Comparison of ENCODE assay signal across 7 cellular contexts in genomic region chr14:39467889-39468524, GRCh38. TPM values are rescaled to one million over a fixed set of nuclear protein-coding genes. Genes with fewer than 3 reads are reported as not detected.
DNase-seq lines count a peak whose midpoint lies in the region; ATAC-seq, FAIRE-seq and TF ChIP-seq lines count a peak whose summit lies in the region.

No MANE protein-coding gene starts in this region.

- no peak for FAIRE-seq in K562 (lab: Jason Lieb, UNC)

- no peaks in the 10 kb centered on the region for H3K79me2 ChIP-seq in MM.1S (ENCODE audit: low read length)
- H3K79me2 ChIP-seq in K562 (ENCODE audit: control insufficient read depth, insufficient read depth, low read length): no peaks in the 10 kb centered on the region

- H3K9me3 ChIP-seq in MM.1S (replicated peaks; ENCODE audit: insufficient read depth, low read length): no peaks in the 10 kb centered on the region
- no peaks in the 10 kb centered on the region for H3K9me3 ChIP-seq in K562 (replicated peaks; ENCODE audit: control insufficient read depth, insufficient read depth, low read depth, low read length)
- H3K9me3 ChIP-seq in aorta (ENCODE audit: control insufficient read depth, low read length): no peaks in the 10 kb centered on the region

- no peaks in the 10 kb centered on the region for H3K27me3 ChIP-seq in MM.1S (replicated peaks; ENCODE audit: insufficient read depth, low read length)
- H3K27me3 ChIP-seq in K562 (ENCODE audit: control insufficient read depth in 2 of 2, insufficient read depth in 2 of 2, low read length in 2 of 2): no peaks in the 10 kb centered on the region
- no peaks in the 10 kb centered on the region for H3K27me3 ChIP-seq in aorta (ENCODE audit: control insufficient read depth in 1 of 2, insufficient read depth in 2 of 2, low read length in 1 of 2)

- no peaks in the 10 kb centered on the region for H3K9me1 ChIP-seq in K562 (ENCODE audit: control insufficient read depth, insufficient read depth, low read length)

- no peaks in the 10 kb centered on the region for H3F3A ChIP-seq in MM.1S (ENCODE audit: insufficient read depth, low read length)

- TF ChIP-seq EP300 in K562 (IDR thresholded peaks at IDR 0.05; ENCODE audit: low read length): no peak

- H3K9me2 ChIP-seq in MM.1S (replicated peaks; ENCODE audit: insufficient read depth, low read length): no peaks in the 10 kb centered on the region

- H3K27ac ChIP-seq in MM.1S (ENCODE audit: low read length): no peak overlapping the region
- no peak overlapping the region for H3K27ac ChIP-seq in K562 (ENCODE audit: extremely low read depth, low read depth, low read length)
- H3K27ac ChIP-seq in aorta (ENCODE audit: low read depth in 1 of 2, low read length in 2 of 2): no peak overlapping the region

- CTCF ChIA-PET in K562 (lab: Yijun Ruan, JAX; ENCODE audit: low intra/inter-chr PET ratio): no interaction called here

- peak in 1 of 2 experiments; percentile 58; a peak in 2 of 4 replicates for TF ChIP-seq RAD21 in K562 (CRISPR knock-in tag; conservative IDR thresholded peaks at IDR 0.05 in 1 of 2, IDR thresholded peaks at IDR 0.05 in 1 of 2)

- in situ Hi-C loops in K562 (cut with MboI): no loop called here

- no peaks in the 10 kb centered on the region for H3K4me1 ChIP-seq in MM.1S (ENCODE audit: low read length)
- no peaks in the 10 kb centered on the region; a peak in 1 of 5 replicates for H3K4me1 ChIP-seq in K562 (replicated peaks in 1 of 2; ENCODE audit: control insufficient read depth in 2 of 2, insufficient read depth in 2 of 2, low read length in 2 of 2)
- no peaks in the 10 kb centered on the region for H3K4me1 ChIP-seq in aorta (ENCODE audit: control insufficient read depth in 1 of 2, insufficient read depth in 2 of 2, low read length in 2 of 2)

- H3K9ac ChIP-seq in MM.1S (ENCODE audit: low read length) (no peak overlapping the region), K562 (ENCODE audit: insufficient read depth in 1 of 2, low read depth in 2 of 2, low read length in 2 of 2) (no peak overlapping the region)

- TF ChIP-seq CTCF in GM12872 (IDR thresholded peaks at IDR 0.05; ENCODE audit: insufficient read depth, low read depth, low read length) (peak; percentile 75), MM.1S (IDR thresholded peaks at IDR 0.05; ENCODE audit: low read length) (peak; percentile 47), K562 (IDR thresholded peaks at IDR 0.05 in 2 of 3, conservative IDR thresholded peaks at IDR 0.05 in 1 of 3; ENCODE audit: insufficient read depth in 2 of 3, low read depth in 1 of 3, low read length in 3 of 3) (peak; percentile 34 to 51 (median 38); a peak in 5 of 6 replicates)

- H4K20me1 ChIP-seq in MM.1S (ENCODE audit: insufficient read depth, low read length) (no peaks in the 10 kb centered on the region), K562 (replicated peaks; ENCODE audit: control insufficient read depth, insufficient read depth, low read length) (no peaks in the 10 kb centered on the region)

- BruUV-seq in K562 (replicated peaks; lab: Mats Ljungman, UMichigan): no TSS peak

- H3K4me2 ChIP-seq in MM.1S (ENCODE audit: low read depth, low read length) (no peak overlapping the region), K562 (ENCODE audit: insufficient read depth, low read length) (no peak overlapping the region)

- intact Hi-C loops in K562 (cut with micrococcal nuclease) (no loop called here), aorta (cut with DNase I) (no loop called here)

- DNase-seq in MM.1S (peak; percentile 28), K562 (ENCODE audit: extremely low read depth in 1 of 4, low spot score in 3 of 4) (peak in 1 of 4 experiments; percentile 41), aorta (no peak), hippocampal formation (lab: John Stamatoyannopoulos, UW) (no peak)
- peak; percentile 2 for DNase-seq in stimulated activated CD4-positive, alpha-beta T cell treated with anti-CD3 and anti-CD28 coated beads, Interleukin-4, amount 100 ng/mL, for 1 hour

- H2AFZ ChIP-seq in MM.1S (ENCODE audit: low read length) (no peak overlapping the region), K562 (ENCODE audit: low read depth, low read length) (no peak overlapping the region)

- POLR2A ChIA-PET in K562 (lab: Yijun Ruan, JAX): no interaction called here

- peak; percentile 67 for ATAC-seq in GM21526 (IDR thresholded peaks at IDR 0.05; ENCODE audit: low FRiP score, unreplicated experiment)
- peak; percentile 71 for ATAC-seq in K562
- ATAC-seq in aorta (ENCODE audit: low FRiP score): no peak

- H3K36me3 ChIP-seq in MM.1S (replicated peaks; ENCODE audit: insufficient read depth, low read length): no peaks in the 10 kb centered on the region
- H3K36me3 ChIP-seq in K562 (ENCODE audit: control insufficient read depth, insufficient read depth, low read length): no peaks in the 10 kb centered on the region
- H3K36me3 ChIP-seq in aorta (ENCODE audit: control insufficient read depth in 1 of 2, insufficient read depth in 2 of 2, low read length in 1 of 2): peaks cover 0 to 2% of the 10 kb centered on the region in 2 donors

- no peak for TF ChIP-seq POLR2A in K562 (conservative IDR thresholded peaks at IDR 0.05)

- WGBS in K562 (ENCODE audit: insufficient coverage, low coverage, missing lambda C conversion rate): 5% methylated on average over 7 of the region's 7 CpGs
- 77 to 86% methylated on average over 7 of the region's 7 CpGs for WGBS in aorta, 2 donors

- H3K4me3 ChIP-seq in MM.1S (ENCODE audit: low read length) (no peak overlapping the region), K562 (no peak overlapping the region), aorta (ENCODE audit: low read length in 2 of 2) (no peak overlapping the region)

TF ChIP-seq in K562, 482 proteins besides CTCF, POLR2A, EP300 and RAD21 (continues in another document):
- TF ChIP-seq, protein P1, sequence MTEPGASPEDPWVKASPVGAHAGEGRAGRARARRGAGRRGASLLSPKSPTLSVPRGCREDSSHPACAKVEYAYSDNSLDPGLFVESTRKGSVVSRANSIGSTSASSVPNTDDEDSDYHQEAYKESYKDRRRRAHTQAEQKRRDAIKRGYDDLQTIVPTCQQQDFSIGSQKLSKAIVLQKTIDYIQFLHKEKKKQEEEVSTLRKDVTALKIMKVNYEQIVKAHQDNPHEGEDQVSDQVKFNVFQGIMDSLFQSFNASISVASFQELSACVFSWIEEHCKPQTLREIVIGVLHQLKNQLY (CRISPR knock-in tag; conservative IDR thresholded peaks at IDR 0.05): no peak
- no peak for TF ChIP-seq MEF2D (tag; conservative IDR thresholded peaks at IDR 0.05; ENCODE audit: low read depth)
- TF ChIP-seq, protein P2, sequence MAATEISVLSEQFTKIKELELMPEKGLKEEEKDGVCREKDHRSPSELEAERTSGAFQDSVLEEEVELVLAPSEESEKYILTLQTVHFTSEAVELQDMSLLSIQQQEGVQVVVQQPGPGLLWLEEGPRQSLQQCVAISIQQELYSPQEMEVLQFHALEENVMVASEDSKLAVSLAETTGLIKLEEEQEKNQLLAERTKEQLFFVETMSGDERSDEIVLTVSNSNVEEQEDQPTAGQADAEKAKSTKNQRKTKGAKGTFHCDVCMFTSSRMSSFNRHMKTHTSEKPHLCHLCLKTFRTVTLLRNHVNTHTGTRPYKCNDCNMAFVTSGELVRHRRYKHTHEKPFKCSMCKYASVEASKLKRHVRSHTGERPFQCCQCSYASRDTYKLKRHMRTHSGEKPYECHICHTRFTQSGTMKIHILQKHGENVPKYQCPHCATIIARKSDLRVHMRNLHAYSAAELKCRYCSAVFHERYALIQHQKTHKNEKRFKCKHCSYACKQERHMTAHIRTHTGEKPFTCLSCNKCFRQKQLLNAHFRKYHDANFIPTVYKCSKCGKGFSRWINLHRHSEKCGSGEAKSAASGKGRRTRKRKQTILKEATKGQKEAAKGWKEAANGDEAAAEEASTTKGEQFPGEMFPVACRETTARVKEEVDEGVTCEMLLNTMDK (IDR thresholded peaks at IDR 0.05; ENCODE audit: borderline replicate concordance, insufficient read depth, low read depth, low read length, poor library complexity, severe bottlenecking): no peak
- TF ChIP-seq ZBTB1 (CRISPR knock-in tag; IDR thresholded peaks at IDR 0.05; ENCODE audit: borderline replicate concordance, low read depth): no peak
- TF ChIP-seq CREB1 (IDR thresholded peaks at IDR 0.05): no peak
- no peak for TF ChIP-seq CREB1 (CRISPR knock-in tag; IDR thresholded peaks at IDR 0.05)
- no peak for TF ChIP-seq ZNF699 (CRISPR knock-in tag; IDR thresholded peaks at IDR 0.05; ENCODE audit: insufficient replicate concordance)
- TF ChIP-seq ZNF76 (CRISPR knock-in tag; IDR thresholded peaks at IDR 0.05; ENCODE audit: borderline replicate concordance): no peak
- no peak for TF ChIP-seq GTF2A2 (tag; IDR thresholded peaks at IDR 0.05)
- TF ChIP-seq CXXC5 (CRISPR knock-in tag; IDR thresholded peaks at IDR 0.05): no peak

RNA-seq across cellular contexts. Expression of gene FBXO33, which starts 35.8 kb away (rescaled TPM):
- 2.7 and 4.2 TPM in 2 replicates for total RNA-seq in K562 (2011; cell fraction: chromatin; rRNA removed; ENCODE audit: low replicate concordance)
- 1.8 and 3.6 TPM in 2 replicates for total RNA-seq in K562 (2011; cell fraction: nucleolus; rRNA removed)
- total RNA-seq in K562 (2011; cell fraction: nucleoplasm; rRNA removed): 4.5 and 4.6 TPM in 2 replicates
- total RNA-seq in K562 (2014; rRNA removed) (4.5 and 7.5 TPM in 2 replicates), K562 (2014; rRNA removed; fragmentation: Illumina TruSeq; extraction: Trizol) (5.0 and 5.1 TPM in 2 replicates), K562 (2015; rRNA removed; fragmentation: Illumina TruSeq; extraction: Trizol) (4.6 and 5.4 TPM in 2 replicates), K562 (2021) (4.9 and 5.5 TPM in 2 replicates), aorta (10 to 100 TPM; 13.0 to 14.3 TPM)
- polyA plus RNA-seq in K562 (2011; rRNA removed) (4.5 and 5.1 TPM in 2 replicates), K562 (2014; fragmentation: Illumina TruSeq; extraction: Trizol) (3.9 and 4.0 TPM in 2 replicates), K562 (2014; fragmentation: Nextera tagmentation; extraction: Ambion mirVana) (1 to 10 TPM; 1.6 to 2.7 TPM), K562 (2014; rRNA removed) (4.2 and 4.4 TPM in 2 replicates), aorta (1 to 10 TPM; 3.0 to 9.0 TPM)
- polyA plus RNA-seq in K562 (2011; cell fraction: cytosol; rRNA removed): 1.9 and 3.0 TPM in 2 replicates
- polyA plus RNA-seq in K562 (2011; cell fraction: nucleus; rRNA removed): 3.3 and 4.1 TPM in 2 replicates
- 3.1 and 3.8 TPM in 2 replicates for polyA plus RNA-seq in K562 (2012)
- polyA minus RNA-seq in K562 (2011; rRNA and poly(A)+ RNA removed): 4.3 and 5.1 TPM in 2 replicates
- 2.6 and 2.7 TPM in 2 replicates for polyA minus RNA-seq in K562 (2011; cell fraction: cytosol; rRNA and poly(A)+ RNA removed)
- 4.3 and 6.1 TPM in 2 replicates for polyA minus RNA-seq in K562 (2011; cell fraction: nucleus; rRNA and poly(A)+ RNA removed)

Comparison
In these comparisons a context has a peak if more than half of its experiments do, and no peak if none do; other contexts are left out.
1. DNase-seq: peak in MM.1S (single experiment) and stimulated activated CD4-positive, alpha-beta T cell treated with anti-CD3 and anti-CD28 coated beads, Interleukin-4, amount 100 ng/mL, for 1 hour (single experiment); none in aorta (0 of 2) and hippocampal formation (0 of 2).
2. Peak in every context shown above with its lines, with median percentiles within 50 percentile points of each other: CTCF ChIP-seq.